ENCODE assay signal across 1 cellular context in genomic region chr1:49765034-49765433, GRCh38.
TF ChIP-seq lines count a peak whose summit lies in the region.

No MANE protein-coding gene starts in this region.

TF ChIP-seq in WTC11, 78 proteins besides CTCF, POLR2A, EP300 and RAD21 (continued from another document):
- TF ChIP-seq NFE2L1 (CRISPR knock-in tag; IDR thresholded peaks at IDR 0.05) (no peak), ETV6 (CRISPR knock-in tag; IDR thresholded peaks at IDR 0.05) (no peak), JUN (CRISPR knock-in tag; IDR thresholded peaks at IDR 0.05) (no peak), NFATC4 (CRISPR knock-in tag; IDR thresholded peaks at IDR 0.05) (no peak), NR1H2 (CRISPR knock-in tag; IDR thresholded peaks at IDR 0.05) (no peak), MXD4 (CRISPR knock-in tag; IDR thresholded peaks at IDR 0.05; ENCODE audit: borderline replicate concordance) (no peak), SMAD4 (CRISPR knock-in tag; IDR thresholded peaks at IDR 0.05) (no peak)
